Comparison of ENCODE assay signal across 26 cellular contexts in the genomic region with DNA sequence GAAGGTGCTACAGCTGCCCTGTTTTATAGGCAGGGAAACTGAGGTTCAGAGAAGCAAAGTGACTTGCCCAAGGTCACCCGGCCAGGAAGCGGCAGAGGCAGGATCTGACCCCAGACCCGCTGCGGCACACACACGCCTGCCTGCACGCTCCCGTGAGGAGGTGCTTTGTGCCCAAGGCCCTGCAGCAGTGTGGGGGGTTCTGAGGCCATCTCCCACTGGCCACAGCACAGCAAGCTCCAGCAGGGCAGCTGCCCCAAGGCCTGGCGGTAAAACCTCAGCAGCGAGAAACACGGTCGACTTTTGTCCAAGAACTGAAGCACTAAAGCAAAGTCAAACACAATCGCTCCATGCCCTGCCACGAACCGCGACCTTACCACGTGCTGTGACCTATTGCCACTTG. TPM values are rescaled to one million over a fixed set of nuclear protein-coding genes. Genes with fewer than 3 reads are reported as not detected.
DNase-seq lines count a peak whose midpoint lies in the region; ATAC-seq, FAIRE-seq and TF ChIP-seq lines count a peak whose summit lies in the region.
"Had no signal": no experiment of that assay in that cellular context is flagged by ENCODE, and none has a peak within 500 bp of the region (broad histone marks: within the 10 kb centered on the region; RNA-seq: fewer than 3 reads in every experiment).

No MANE protein-coding gene starts in this region.

- no peak for ATAC-seq in HepG2
- ATAC-seq in right lobe of liver: no peak
- no peak for ATAC-seq in IMR-90 (ENCODE audit: low read depth)
- no peak for ATAC-seq in CD8-positive, alpha-beta T cell
- ATAC-seq: GM12878 had no signal

- H3K4me1 ChIP-seq in HepG2 (ENCODE audit: insufficient read depth, low read length) (peaks cover 31% of the 10 kb centered on the region), right lobe of liver (no peaks in the 10 kb centered on the region), IMR-90 (ENCODE audit: control insufficient read depth, insufficient read depth, low read length) (no peaks in the 10 kb centered on the region)
- H3K4me1 ChIP-seq in CD8-positive, alpha-beta T cell (ENCODE audit: insufficient read depth, low read length): no peaks in the 10 kb centered on the region
- H3K4me1 ChIP-seq: A549 had no signal

- H4K91ac ChIP-seq in IMR-90 (ENCODE audit: insufficient read depth, low read depth, low read length): no peak overlapping the region

- POLR2A ChIA-PET in HepG2 (lab: Yijun Ruan, JAX): no interaction called here
- POLR2A ChIA-PET in IMR-90 (lab: Charles Lee; ENCODE audit: unreplicated experiment): no interaction called here
- POLR2A ChIA-PET in CD8-positive, alpha-beta T cell (lab: Charles Lee): no interaction called here

- no peak for TF ChIP-seq CTCF in HepG2 (CRISPR knock-in tag; IDR thresholded peaks at IDR 0.05)
- no peak for TF ChIP-seq CTCF in right lobe of liver (IDR thresholded peaks at IDR 0.05)
- TF ChIP-seq CTCF in IMR-90 (conservative IDR thresholded peaks at IDR 0.05; ENCODE audit: low read depth, low read length): no peak
- TF ChIP-seq CTCF in HFFc6 (IDR thresholded peaks at IDR 0.05): no peak
- no peak for TF ChIP-seq CTCF in progenitor cell of endocrine pancreas (IDR thresholded peaks at IDR 0.05; ENCODE audit: unreplicated experiment)
- TF ChIP-seq CTCF in CD8-positive, alpha-beta T cell (IDR thresholded peaks at IDR 0.05): no peak

- TF ChIP-seq RAD21 in HepG2 (CRISPR knock-in tag; IDR thresholded peaks at IDR 0.05): no peak
- no peak for TF ChIP-seq RAD21 in IMR-90 (IDR thresholded peaks at IDR 0.05; ENCODE audit: low read length)

- H3K9ac ChIP-seq in HepG2 (ENCODE audit: insufficient read depth, low read depth, low read length) (no peak overlapping the region), IMR-90 (ENCODE audit: low read depth, low read length) (no peak overlapping the region)

- no peak overlapping the region for H3K14ac ChIP-seq in IMR-90 (replicated peaks; ENCODE audit: low read depth, low read length)

- intact Hi-C loops in HepG2 (cut with micrococcal nuclease; ENCODE audit: unreplicated experiment) (no loop called here), right lobe of liver (cut with DNase I) (no loop called here), IMR-90 (cut with micrococcal nuclease) (no loop called here)
- intact Hi-C loops in CD8-positive, alpha-beta T cell (cut with DNase I, micrococcal nuclease): no loop called here

- no peaks in the 10 kb centered on the region for H3K9me1 ChIP-seq in IMR-90 (ENCODE audit: insufficient read depth, low read length)

- TF ChIP-seq EP300 in HepG2 (IDR thresholded peaks at IDR 0.05; ENCODE audit: low read depth in 2 of 2, low read length in 2 of 2) (no peak), HepG2 (CRISPR knock-in tag; IDR thresholded peaks at IDR 0.05; ENCODE audit: borderline replicate concordance) (no peak)

- no peaks in the 10 kb centered on the region for H3K79me2 ChIP-seq in HepG2 (ENCODE audit: insufficient read depth, low read length)

- H3K27me3 ChIP-seq in HepG2 (ENCODE audit: control insufficient read depth in 1 of 2, insufficient read depth in 2 of 2, low read length in 2 of 2) (peaks cover 14 to 89% of the 10 kb centered on the region in 2 experiments), right lobe of liver (no peaks in the 10 kb centered on the region), IMR-90 (ENCODE audit: control insufficient read depth, insufficient read depth, low read length) (peaks cover 21% of the 10 kb centered on the region)
- no peaks in the 10 kb centered on the region for H3K27me3 ChIP-seq in CD8-positive, alpha-beta T cell (ENCODE audit: insufficient read depth, low read length)

- TF ChIP-seq POLR2A in HepG2 (IDR thresholded peaks at IDR 0.05; ENCODE audit: insufficient read depth in 1 of 2, low read depth in 2 of 2, low read length in 2 of 2) (no peak), right lobe of liver (IDR thresholded peaks at IDR 0.05) (no peak), IMR-90 (IDR thresholded peaks at IDR 0.05; ENCODE audit: low read depth, low read length) (no peak)

- 76% methylated on average over 9 of the region's 16 CpGs for WGBS in HepG2 (ENCODE audit: low lambda C conversion rate)
- WGBS in right lobe of liver (ENCODE audit: insufficient coverage, low coverage, low lambda C conversion rate, missing lambda C conversion rate): no CpG with 5 or more reads among the region's 16 CpGs
- 98% methylated on average over 11 of the region's 16 CpGs; no CpG with 5 or more reads in 1 of the 2 experiments for WGBS in IMR-90 (ENCODE audit: extremely low coverage in 2 of 2, insufficient read length in 1 of 2), 2 experiments

- H3K36me3 Mint-ChIP-seq in HFFc6 (ENCODE audit: low read depth) (no peaks in the 10 kb centered on the region), progenitor cell of endocrine pancreas (ENCODE audit: insufficient read depth) (no peaks in the 10 kb centered on the region)
- H3K36me3 Mint-ChIP-seq in CD8-positive, alpha-beta T cell: peaks cover 5% of the 10 kb centered on the region
- H3K36me3 Mint-ChIP-seq: CD8-positive, alpha-beta memory T cell had no signal

- no peak overlapping the region for H3K56ac ChIP-seq in IMR-90 (ENCODE audit: extremely low read depth, insufficient read depth, low read length)

- H2BK120ac ChIP-seq in IMR-90 (ENCODE audit: low read depth, low read length): no peak overlapping the region

- H2BK15ac ChIP-seq in IMR-90 (ENCODE audit: low read depth, low read length): no peak overlapping the region

- H3K9me3 ChIP-seq in HepG2 (ENCODE audit: low read length): no peaks in the 10 kb centered on the region
- H3K9me3 ChIP-seq in right lobe of liver: no peaks in the 10 kb centered on the region
- no peaks in the 10 kb centered on the region for H3K9me3 ChIP-seq in IMR-90 (ENCODE audit: control insufficient read depth, insufficient read depth, low read length)
- H3K9me3 ChIP-seq in CD8-positive, alpha-beta T cell (ENCODE audit: low read length): no peaks in the 10 kb centered on the region
- H3K9me3 ChIP-seq: A549 had no signal

- H3K18ac ChIP-seq in IMR-90 (ENCODE audit: low read depth, low read length): no peak overlapping the region

- CTCF ChIA-PET in HepG2 (lab: Yijun Ruan, JAX; ENCODE audit: low intra/inter-chr PET ratio, low total read pairs) (no interaction called here), IMR-90 (lab: Yijun Ruan, JAX) (no interaction called here)
- CTCF ChIA-PET in CD8-positive, alpha-beta T cell (lab: Charles Lee): interaction anchor here (1.4 kb wide), 1 partner anchor 311 kb away, joined by 3 read pairs; no protein-coding TSS in a partner anchor

- peaks cover 7% of the 10 kb centered on the region; the same call in 1 of the 2 replicates for H4K20me1 ChIP-seq in HepG2 (ENCODE audit: insufficient read depth, low read length)
- no peaks in the 10 kb centered on the region for H4K20me1 ChIP-seq in IMR-90 (ENCODE audit: insufficient read depth, low read length)

- no peak overlapping the region for H2AK5ac ChIP-seq in IMR-90 (ENCODE audit: low read depth, low read length)

- H3K4me2 ChIP-seq in HepG2 (ENCODE audit: low read depth, low read length) (no peak overlapping the region), IMR-90 (ENCODE audit: low read depth, low read length) (no peak overlapping the region)
- H3K4me2 ChIP-seq: A549 had no signal

- no peaks in the 10 kb centered on the region for H3K4me1 Mint-ChIP-seq in HFFc6 (ENCODE audit: low read depth)
- H3K4me1 Mint-ChIP-seq in progenitor cell of endocrine pancreas (ENCODE audit: low read depth): peaks cover 29% of the 10 kb centered on the region
- H3K4me1 Mint-ChIP-seq in CD8-positive, alpha-beta T cell (ENCODE audit: low read depth): no peaks in the 10 kb centered on the region
- H3K4me1 Mint-ChIP-seq: B cell had no signal

- no peak overlapping the region for H3K23ac ChIP-seq in IMR-90 (ENCODE audit: low read depth, low read length)

- H3K27ac Mint-ChIP-seq in HFFc6 (no peak overlapping the region), progenitor cell of endocrine pancreas (no peak overlapping the region)
- no peak overlapping the region for H3K27ac Mint-ChIP-seq in CD8-positive, alpha-beta T cell
- H3K27ac Mint-ChIP-seq: B cell; CD4-positive, alpha-beta T cell; CD8-positive, alpha-beta memory T cell had no signal

- no peaks in the 10 kb centered on the region for H3K79me1 ChIP-seq in IMR-90 (ENCODE audit: low read depth in 1 of 2, low read length in 2 of 2)

- H3K27me3 Mint-ChIP-seq in HFFc6 (ENCODE audit: insufficient read depth): peaks cover 20% of the 10 kb centered on the region
- H3K27me3 Mint-ChIP-seq in progenitor cell of endocrine pancreas: peaks cover 14% of the 10 kb centered on the region
- no peaks in the 10 kb centered on the region for H3K27me3 Mint-ChIP-seq in CD8-positive, alpha-beta T cell (ENCODE audit: low read depth)
- H3K27me3 Mint-ChIP-seq: B cell; CD4-positive, alpha-beta T cell; CD8-positive, alpha-beta memory T cell had no signal

- H3K27ac ChIP-seq in HepG2 (ENCODE audit: extremely low read length, insufficient read depth, low read length) (no peak overlapping the region), right lobe of liver (no peak overlapping the region), IMR-90 (ENCODE audit: insufficient read depth, low read length) (no peak overlapping the region)
- H3K27ac ChIP-seq in CD8-positive, alpha-beta T cell (ENCODE audit: low read depth, low read length): no peak overlapping the region
- H3K27ac ChIP-seq: 22Rv1, A549, C4-2B had no signal

- no TSS peak for BruUV-seq in HepG2 (replicated peaks; lab: Mats Ljungman, UMichigan)
- BruUV-seq in IMR-90 (replicated peaks; lab: Mats Ljungman, UMichigan): no TSS peak

- no peak overlapping the region for H4K8ac ChIP-seq in IMR-90 (ENCODE audit: low read depth in 2 of 2, low read length in 2 of 2)

- H4K5ac ChIP-seq in IMR-90 (ENCODE audit: low read depth, low read length): no peak overlapping the region

- H3K4ac ChIP-seq in IMR-90 (ENCODE audit: low read depth, low read length): no peak overlapping the region

- dilution Hi-C loops in IMR-90 (cut with HindIII; ENCODE audit: low sequenced_read_pairs, unreplicated experiment): no loop called here

- H2BK5ac ChIP-seq in IMR-90 (ENCODE audit: low read depth, low read length, poor library complexity, severe bottlenecking): no peak overlapping the region

- no peak overlapping the region for H2AFZ ChIP-seq in HepG2 (ENCODE audit: low read length)
- peak overlapping the region; percentile 11 for H2AFZ ChIP-seq in IMR-90 (replicated peaks; ENCODE audit: low read length, poor library complexity)

- no peak overlapping the region for H2BK20ac ChIP-seq in IMR-90 (ENCODE audit: low read depth, low read length)

- H3K36me3 ChIP-seq in HepG2 (replicated peaks in 1 of 2; ENCODE audit: control insufficient read depth in 1 of 2, insufficient read depth in 2 of 2, low read length in 2 of 2) (no peaks in the 10 kb centered on the region), right lobe of liver (no peaks in the 10 kb centered on the region), IMR-90 (ENCODE audit: control insufficient read depth, insufficient read depth, low read length) (no peaks in the 10 kb centered on the region)
- no peaks in the 10 kb centered on the region for H3K36me3 ChIP-seq in CD8-positive, alpha-beta T cell (ENCODE audit: insufficient read depth, low read length)

- H3K9me3 Mint-ChIP-seq in HFFc6 (no peaks in the 10 kb centered on the region), progenitor cell of endocrine pancreas (ENCODE audit: low read depth) (no peaks in the 10 kb centered on the region)
- no peaks in the 10 kb centered on the region for H3K9me3 Mint-ChIP-seq in CD8-positive, alpha-beta T cell
- H3K9me3 Mint-ChIP-seq: CD4-positive, alpha-beta T cell; CD8-positive, alpha-beta memory T cell had no signal

- H3K4me3 ChIP-seq in HepG2 (replicated peaks in 1 of 3; ENCODE audit: insufficient read depth in 1 of 3, low read depth in 2 of 3, low read length in 3 of 3) (no peak overlapping the region), right lobe of liver (no peak overlapping the region), IMR-90 (ENCODE audit: insufficient read depth, low read depth, low read length) (no peak overlapping the region)
- H3K4me3 ChIP-seq in CD8-positive, alpha-beta T cell (ENCODE audit: low read depth, low read length): no peak overlapping the region
- H3K4me3 ChIP-seq: A549, GM12878 had no signal

- in situ Hi-C loops in HepG2 (cut with HindIII; ENCODE audit: extremely low pct_ligation_motif_present, low pct_unique_long_range_greater_than_20kb) (no loop called here), IMR-90 (cut with MboI; ENCODE audit: low sequenced_read_pairs) (no loop called here)

- DNase-seq in HepG2 (ENCODE audit: low spot score) (no peak), right lobe of liver (no peak), IMR-90 (no peak), myocyte (ENCODE audit: low read depth) (peak; percentile 19), HFFc6 (no peak), progenitor cell of endocrine pancreas (ENCODE audit: low spot score, unreplicated experiment) (no peak)
- DNase-seq in CD8-positive, alpha-beta T cell: no peak
- DNase-seq: AML-193; CD4-positive, alpha-beta T cell; CD8-positive, alpha-beta memory T cell; COR-L47; DMS 273 treated with DMSO at 0.1 percent for 48 hours; DMS153; DMS53; DMS79; DND-41; EL; GDM1 had no signal

- FAIRE-seq in HepG2 (lab: Jason Lieb, UNC): no peak
- FAIRE-seq: A549, GM12878, GM12892, GM18507, GM19239 had no signal

- H2AK9ac ChIP-seq in IMR-90 (replicated peaks; ENCODE audit: low read depth, low read length, poor library complexity): no peak overlapping the region

- H3K4me3 Mint-ChIP-seq in HFFc6: no peak overlapping the region
- H3K4me3 Mint-ChIP-seq in progenitor cell of endocrine pancreas (ENCODE audit: low read depth): no peak overlapping the region
- H3K4me3 Mint-ChIP-seq in CD8-positive, alpha-beta T cell: no peak overlapping the region
- H3K4me3 Mint-ChIP-seq: B cell; CD4-positive, alpha-beta T cell; CD8-positive, alpha-beta memory T cell had no signal

RNA-seq across cellular contexts. Expression of a gene that starts 42.7 kb away (rescaled TPM):
- total RNA-seq in HepG2 (2016; rRNA removed; fragmentation: Illumina TruSeq; extraction: Trizol) (not detected in 2 replicates), right lobe of liver (1 to 10 TPM; 2.2 to 8.0 (median 3.6) TPM), IMR-90 (2012; rRNA removed) (1.6 and 2.2 TPM in 2 replicates), myocyte (274 and 533 TPM in 2 replicates), progenitor cell of endocrine pancreas (247 and 268 TPM in 2 replicates)
- not detected in 2 replicates for total RNA-seq in HepG2 (2016; cell fraction: cytosol; rRNA removed; fragmentation: Illumina TruSeq; extraction: Trizol; ENCODE audit: low read depth)
- not detected in 2 replicates for total RNA-seq in HepG2 (2016; cell fraction: insoluble cytoplasmic fraction; rRNA removed; fragmentation: Illumina TruSeq; extraction: Trizol)
- not detected in 2 replicates for total RNA-seq in HepG2 (2016; cell fraction: membrane; rRNA removed; fragmentation: Illumina TruSeq; extraction: Trizol)
- not detected in 2 replicates for total RNA-seq in HepG2 (2016; cell fraction: nucleus; rRNA removed; fragmentation: Illumina TruSeq; extraction: Trizol)
- polyA plus RNA-seq in HepG2 (2011; rRNA removed) (not detected in 2 replicates), IMR-90 (2012; rRNA removed) (3.0 and 3.7 TPM in 2 replicates)
- not detected in 2 replicates for polyA plus RNA-seq in HepG2 (2011; cell fraction: cytosol; rRNA removed)
- polyA plus RNA-seq in HepG2 (2011; cell fraction: nucleus; rRNA removed): 0.10 and 0.23 TPM in 2 replicates
- not detected in 2 replicates for polyA plus RNA-seq in HepG2 (2012)
- polyA plus RNA-seq in HepG2 (2016; cell fraction: cytosol; fragmentation: Illumina TruSeq; extraction: Trizol; ENCODE audit: low read depth): not detected in 2 replicates
- polyA plus RNA-seq in HepG2 (2016; cell fraction: insoluble cytoplasmic fraction; fragmentation: Illumina TruSeq; extraction: Trizol; ENCODE audit: low read depth): not detected in 2 replicates
- not detected in 2 replicates for polyA plus RNA-seq in HepG2 (2016; cell fraction: membrane; fragmentation: Illumina TruSeq; extraction: Trizol; ENCODE audit: low read depth)
- not detected in 2 replicates for polyA plus RNA-seq in HepG2 (2016; cell fraction: nucleus; fragmentation: Illumina TruSeq; extraction: Trizol; ENCODE audit: insufficient read depth, low read depth)
- polyA minus RNA-seq in HepG2 (2011; rRNA and poly(A)+ RNA removed; ENCODE audit: low replicate concordance): 17.4 TPM in 1 of 2 replicates, not detected in the other
- polyA minus RNA-seq in HepG2 (2011; cell fraction: cytosol; rRNA and poly(A)+ RNA removed): 0.30 and 0.70 TPM in 2 replicates
- 0.52 TPM in 1 of 2 replicates, not detected in the other for polyA minus RNA-seq in HepG2 (2011; cell fraction: nucleus; rRNA and poly(A)+ RNA removed)
- 3.6 and 6.4 TPM in 2 replicates for polyA plus RNA-seq in IMR-90 (2012; cell fraction: cytosol; rRNA removed)
- 5.3 and 8.9 TPM in 2 replicates for polyA plus RNA-seq in IMR-90 (2012; cell fraction: nucleus; rRNA removed; ENCODE audit: low replicate concordance)
- 93.8 TPM for polyA plus RNA-seq in myocyte (2012)
- under 1 TPM in 2 of 6 experiments, not detected in 4; 0.17 to 0.24 TPM for total RNA-seq in HFFc6 (2021; fragmentation: NEBNext Ultra II Directional; extraction: Animal tissue kit (Norgen Biotek cat#: 25700))
- total RNA-seq in CD8-positive, alpha-beta T cell: 1 to 10 TPM; 2.5 to 3.6 TPM

Comparison
In these comparisons a context has a peak if more than half of its experiments do, and no peak if none do; other contexts are left out.
1. RNA of a gene that starts 42.7 kb away (total RNA-seq): 274 to 533 TPM in myocyte and 247 to 268 TPM in progenitor cell of endocrine pancreas; 2.2 to 8.0 TPM in right lobe of liver, 2.5 to 3.6 TPM in CD8-positive, alpha-beta T cell, 1.6 to 2.2 TPM in IMR-90, 0.17 to 0.24 TPM in HFFc6 and not detected in HepG2; every median in the first group is over 10 times any median in the second.